Comparison of ENCODE assay signal across 14 cellular contexts in the genomic region with DNA sequence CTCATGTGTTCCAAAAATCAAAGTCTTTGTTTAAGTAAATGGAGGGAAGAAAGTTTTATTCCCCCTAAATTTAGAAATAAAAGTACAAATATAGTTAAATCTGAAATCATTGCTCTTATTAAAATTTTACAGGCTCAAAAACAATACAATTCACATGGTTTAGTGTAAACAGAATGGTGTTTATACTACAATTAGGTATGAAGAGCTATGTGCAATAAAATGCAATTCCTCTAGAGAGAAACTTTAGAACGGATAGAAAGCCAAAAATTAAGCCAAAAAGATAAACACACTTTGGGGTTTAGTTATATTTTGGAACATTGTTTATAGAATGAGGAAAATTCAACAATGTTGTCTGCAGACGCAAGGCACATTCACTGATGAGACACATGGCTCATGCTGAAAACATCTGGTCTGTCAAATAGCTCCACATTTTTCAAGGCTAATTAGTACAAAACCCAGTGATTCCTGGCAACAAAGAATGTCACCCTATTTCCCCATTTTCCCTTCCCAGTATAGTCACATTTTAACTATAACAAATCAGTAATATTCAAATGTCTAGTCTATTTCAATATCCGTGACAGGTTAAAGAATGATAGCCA.
DNase-seq lines count a peak whose midpoint lies in the region; ATAC-seq and TF ChIP-seq lines count a peak whose summit lies in the region.
"Had no signal": no experiment of that assay in that cellular context is flagged by ENCODE, and none has a peak within 500 bp of the region (broad histone marks: within the 10 kb centered on the region; RNA-seq: fewer than 3 reads in every experiment).

No MANE protein-coding gene starts in this region.

- H3K27me3 Mint-ChIP-seq in T-cell: no peaks in the 10 kb centered on the region
- H3K27me3 Mint-ChIP-seq: central memory CD8-positive, alpha-beta T cell had no signal

- TF ChIP-seq CTCF in epithelial cell of proximal tubule (conservative IDR thresholded peaks at IDR 0.05; ENCODE audit: low read depth, low read length): no peak

- DNase-seq in AG20443 (ENCODE audit: low spot score) (peak; percentile 77), NCI-H1694 (lab: John Stamatoyannopoulos, UW) (peak; percentile 64), epithelial cell of proximal tubule (ENCODE audit: low read depth) (peak; percentile 9), T-cell (no peak), amygdala (lab: John Stamatoyannopoulos, UW) (no peak)
- DNase-seq: activated naive CD4-positive, alpha-beta T cell; C1 segment of cervical spinal cord; esophagus squamous epithelium; mucosa of descending colon had no signal

- H3K4me3 ChIP-seq in epithelial cell of proximal tubule (ENCODE audit: low read depth, low read length): no peak overlapping the region
- H3K4me3 ChIP-seq in mesodermal cell (ENCODE audit: extremely low read depth, insufficient read depth, low read length, poor library complexity, severe bottlenecking): no peak overlapping the region
- H3K4me3 ChIP-seq: esophagus squamous epithelium, mucosa of descending colon, SK-N-MC had no signal

- CTCF ChIA-PET in T-cell (lab: Charles Lee): no interaction called here

- no peaks in the 10 kb centered on the region for H3K9me3 ChIP-seq in mesodermal cell (ENCODE audit: control insufficient read depth, low read length)
- H3K9me3 ChIP-seq: esophagus squamous epithelium, mucosa of descending colon had no signal

- H3K36me3 ChIP-seq in mesodermal cell (ENCODE audit: control insufficient read depth, insufficient read depth, low read length): peaks cover 5% of the 10 kb centered on the region

- peaks cover 41% of the 10 kb centered on the region for H3K4me1 ChIP-seq in mesodermal cell (ENCODE audit: control insufficient read depth, insufficient read depth, low read length, poor library complexity, severe bottlenecking)

- peaks cover 18% of the 10 kb centered on the region for H3K36me3 Mint-ChIP-seq in T-cell

- WGBS in mesodermal cell (ENCODE audit: insufficient coverage in 2 of 2), 2 experiments: 69% methylated on average over 2 of the region's 3 CpGs; no CpG with 5 or more reads in 1 of the 2 experiments

- ATAC-seq in T-cell (replicated peaks in 1 of 4): no peak
- ATAC-seq in GM18870 (IDR thresholded peaks at IDR 0.05; ENCODE audit: unreplicated experiment): no peak
- ATAC-seq in HG03135 (IDR thresholded peaks at IDR 0.05; ENCODE audit: unreplicated experiment): no peak
- ATAC-seq: mucosa of descending colon had no signal

- H3K4me1 Mint-ChIP-seq in T-cell: no peaks in the 10 kb centered on the region
- H3K4me1 Mint-ChIP-seq: central memory CD8-positive, alpha-beta T cell had no signal

- POLR2A ChIA-PET in T-cell (lab: Charles Lee): no interaction called here

- no peak overlapping the region for H3K27ac Mint-ChIP-seq in T-cell

- H3K27ac ChIP-seq in mesodermal cell (ENCODE audit: low read depth, low read length, severe bottlenecking): peak overlapping the region; percentile 70
- H3K27ac ChIP-seq: SK-N-MC had no signal

- H3K4me3 Mint-ChIP-seq in T-cell: no peak overlapping the region
- H3K4me3 Mint-ChIP-seq: central memory CD8-positive, alpha-beta T cell had no signal

- H3K9me3 Mint-ChIP-seq in T-cell: no peaks in the 10 kb centered on the region
- H3K9me3 Mint-ChIP-seq: central memory CD8-positive, alpha-beta T cell had no signal

Comparison
In these comparisons a context has a peak if more than half of its experiments do, and no peak if none do; other contexts are left out.
1. DNase-seq: peak in AG20443 (single experiment), NCI-H1694 (single experiment) and epithelial cell of proximal tubule (single experiment); none in T-cell (0 of 34) and amygdala (0 of 56).